9 cellular contexts compared by ENCODE assay signal in genomic region chr15:40108061-40108854, GRCh38. TPM values are rescaled to one million over a fixed set of nuclear protein-coding genes. Genes with fewer than 3 reads are reported as not detected.
DNase-seq lines count a peak whose midpoint lies in the region; ATAC-seq, FAIRE-seq and TF ChIP-seq lines count a peak whose summit lies in the region.
"Had no signal": no experiment of that assay in that cellular context is flagged by ENCODE, and none has a peak within 500 bp of the region (broad histone marks: within the 10 kb centered on the region; RNA-seq: fewer than 3 reads in every experiment).

No MANE protein-coding gene starts in this region.

- peaks cover 16% of the 10 kb centered on the region for H3K27me3 Mint-ChIP-seq in astrocyte (ENCODE audit: low read depth, unreplicated experiment)

- H3K4me1 ChIP-seq in IMR-90 (ENCODE audit: control insufficient read depth, insufficient read depth, low read length) (peaks cover 26% of the 10 kb centered on the region), astrocyte (ENCODE audit: insufficient read depth, low read length) (peaks cover 40% of the 10 kb centered on the region), iPS-18a (ENCODE audit: control insufficient read depth, low read depth, low read length) (peaks cover 54% of the 10 kb centered on the region), skeletal muscle satellite cell (ENCODE audit: control insufficient read depth, insufficient read depth, low read length) (peaks cover 48% of the 10 kb centered on the region)

- no peak for TF ChIP-seq CTCF in IMR-90 (conservative IDR thresholded peaks at IDR 0.05; ENCODE audit: low read depth, low read length)
- TF ChIP-seq CTCF in astrocyte (IDR thresholded peaks at IDR 0.05; ENCODE audit: insufficient read depth, low read depth, low read length), result no peak

- CTCF ChIA-PET in IMR-90 (lab: Yijun Ruan, JAX), result interaction anchor here (1.2 kb wide), 1 partner anchor 62 kb away, joined by 9 read pairs; no protein-coding TSS in a partner anchor

- POLR2A ChIA-PET in IMR-90 (lab: Charles Lee; ENCODE audit: unreplicated experiment), result interaction anchor here (0.6 to 1.5 kb wide), 2 partner anchors 26 to 53 kb away, joined by 3 read pairs; no protein-coding TSS in a partner anchor

- H3K23ac ChIP-seq in IMR-90 (ENCODE audit: low read depth, low read length), result peak overlapping the region; percentile 66; the same call in 1 of the 2 replicates

- peak overlapping the region; percentile 95 for H3K4me3 Mint-ChIP-seq in astrocyte (ENCODE audit: unreplicated experiment)

- no peak for TF ChIP-seq RAD21 in IMR-90 (IDR thresholded peaks at IDR 0.05; ENCODE audit: low read length)

- FAIRE-seq in astrocyte (lab: Jason Lieb, UNC), result no peak

- peak overlapping the region; percentile 86 for H3K14ac ChIP-seq in IMR-90 (replicated peaks; ENCODE audit: low read depth, low read length)

- peak; percentile 5 for ATAC-seq in IMR-90 (ENCODE audit: low read depth)
- ATAC-seq in HG02623 (IDR thresholded peaks at IDR 0.05; ENCODE audit: unreplicated experiment), result no peak

- peak; percentile 55 for TF ChIP-seq POLR2A in IMR-90 (IDR thresholded peaks at IDR 0.05; ENCODE audit: low read depth, low read length)

- peaks cover 39% of the 10 kb centered on the region for H3K9me1 ChIP-seq in IMR-90 (ENCODE audit: insufficient read depth, low read length)

- H3K4me3 ChIP-seq in IMR-90 (ENCODE audit: insufficient read depth, low read depth, low read length) (peak overlapping the region; percentile 63), astrocyte (ENCODE audit: insufficient read depth, low read depth, low read length) (peak overlapping the region; percentile 75), iPS-18a (ENCODE audit: low read length) (peak overlapping the region; percentile 85), skeletal muscle satellite cell (ENCODE audit: low read length) (peak overlapping the region; percentile 77)

- intact Hi-C loops in IMR-90 (cut with micrococcal nuclease), result loop anchor here (2.0 to 10.0 kb wide), 3 partner anchors 63 to 323 kb away; partner anchors contain the start of gene FSIP1

- no peak overlapping the region; the same call in 1 of the 2 replicates for H3K27ac ChIP-seq in IMR-90 (ENCODE audit: insufficient read depth, low read length)
- H3K27ac ChIP-seq in astrocyte (ENCODE audit: low read depth, low read length), result peak overlapping the region; percentile 60
- H3K27ac ChIP-seq in iPS-18a (ENCODE audit: low read length), result no peak overlapping the region
- H3K27ac ChIP-seq: epithelial cell of prostate had no signal

- peak overlapping the region; percentile 72 for H3K27ac Mint-ChIP-seq in astrocyte (ENCODE audit: unreplicated experiment)

- H3K9me3 ChIP-seq in IMR-90 (ENCODE audit: control insufficient read depth, insufficient read depth, low read length) (no peaks in the 10 kb centered on the region), astrocyte (ENCODE audit: insufficient read depth, low read depth, low read length) (no peaks in the 10 kb centered on the region), iPS-18a (ENCODE audit: control insufficient read depth, low read depth, low read length) (no peaks in the 10 kb centered on the region), skeletal muscle satellite cell (replicated peaks; ENCODE audit: low read length) (no peaks in the 10 kb centered on the region)

- 0% methylated on average over 7 of the region's 47 CpGs; no CpG with 5 or more reads in 1 of the 2 experiments for WGBS in IMR-90 (ENCODE audit: extremely low coverage in 2 of 2, insufficient read length in 1 of 2), 2 experiments

- H3K79me2 ChIP-seq in astrocyte (ENCODE audit: insufficient read depth, low read length), result no peaks in the 10 kb centered on the region

- H3K79me1 ChIP-seq in IMR-90 (ENCODE audit: low read depth in 1 of 2, low read length in 2 of 2), result peaks cover 0 to 50% of the 10 kb centered on the region in 2 experiments; a peak in 3 of 4 replicates

- peak overlapping the region; percentile 84 for H2AK9ac ChIP-seq in IMR-90 (replicated peaks; ENCODE audit: low read depth, low read length, poor library complexity)

- no TSS peak for BruUV-seq in IMR-90 (replicated peaks; lab: Mats Ljungman, UMichigan)

- peak overlapping the region; percentile 73 for H3K4ac ChIP-seq in IMR-90 (ENCODE audit: low read depth, low read length)

- H3K18ac ChIP-seq in IMR-90 (ENCODE audit: low read depth, low read length), result no peak overlapping the region

- no peaks in the 10 kb centered on the region; the same call in 1 of the 2 replicates for H3K36me3 ChIP-seq in IMR-90 (ENCODE audit: control insufficient read depth, insufficient read depth, low read length)
- no peaks in the 10 kb centered on the region for H3K36me3 ChIP-seq in astrocyte (ENCODE audit: insufficient read depth, low read length)
- H3K36me3 ChIP-seq in iPS-18a (ENCODE audit: control insufficient read depth, low read depth, low read length), result no peaks in the 10 kb centered on the region
- H3K36me3 ChIP-seq in skeletal muscle satellite cell (ENCODE audit: insufficient read depth, low read length), result no peaks in the 10 kb centered on the region

- in situ Hi-C loops in IMR-90 (cut with MboI; ENCODE audit: low sequenced_read_pairs), result no loop called here

- peak overlapping the region in 1 of 2 experiments; percentile 35; a peak in 1 of 4 replicates for H4K8ac ChIP-seq in IMR-90 (ENCODE audit: low read depth in 2 of 2, low read length in 2 of 2)

- DNase-seq in NCI-H748 (lab: John Stamatoyannopoulos, UW; ENCODE audit: unreplicated experiment) (peak; percentile 24), NCI-H748 treated with DMSO at 0.1 percent for 48 hours (lab: John Stamatoyannopoulos, UW) (no peak), IMR-90 (peak; percentile 55), astrocyte (ENCODE audit: low read depth) (no peak), NCI-H1930 (lab: John Stamatoyannopoulos, UW) (no peak)

- dilution Hi-C loops in IMR-90 (cut with HindIII; ENCODE audit: low sequenced_read_pairs, unreplicated experiment), result no loop called here

- H2BK15ac ChIP-seq in IMR-90 (ENCODE audit: low read depth, low read length), result no peak overlapping the region

- H2AK5ac ChIP-seq in IMR-90 (ENCODE audit: low read depth, low read length), result peak overlapping the region; percentile 63

- peak overlapping the region; percentile 58; the same call in 1 of the 2 replicates for H2BK120ac ChIP-seq in IMR-90 (ENCODE audit: low read depth, low read length)

- H2BK5ac ChIP-seq in IMR-90 (ENCODE audit: low read depth, low read length, poor library complexity, severe bottlenecking), result no peak overlapping the region

- H2BK20ac ChIP-seq in IMR-90 (ENCODE audit: low read depth, low read length), result no peak overlapping the region

- H3K4me2 ChIP-seq in IMR-90 (ENCODE audit: low read depth, low read length), result peak overlapping the region; percentile 44
- peak overlapping the region; percentile 97 for H3K4me2 ChIP-seq in astrocyte (ENCODE audit: low read length)
- H3K4me2 ChIP-seq in skeletal muscle satellite cell (ENCODE audit: low read length), result peak overlapping the region; percentile 95

- H4K20me1 ChIP-seq in IMR-90 (ENCODE audit: insufficient read depth, low read length) (no peaks in the 10 kb centered on the region), astrocyte (ENCODE audit: insufficient read depth, low read length) (no peaks in the 10 kb centered on the region)

- H3K27me3 ChIP-seq in IMR-90 (ENCODE audit: control insufficient read depth, insufficient read depth, low read length) (peaks cover 10% of the 10 kb centered on the region), astrocyte (ENCODE audit: insufficient read depth, low read length) (peaks cover 8% of the 10 kb centered on the region), iPS-18a (ENCODE audit: control insufficient read depth, insufficient read depth, low read length) (peaks cover 16% of the 10 kb centered on the region), skeletal muscle satellite cell (ENCODE audit: control insufficient read depth, insufficient read depth, low read length) (peaks cover 26% of the 10 kb centered on the region)

- H2AFZ ChIP-seq in IMR-90 (replicated peaks; ENCODE audit: low read length, poor library complexity), result peak overlapping the region; percentile 94
- peak overlapping the region; percentile 87 for H2AFZ ChIP-seq in astrocyte (ENCODE audit: low read depth, low read length)

- H3K4me1 Mint-ChIP-seq in astrocyte (ENCODE audit: low read depth, unreplicated experiment), result peaks cover 34% of the 10 kb centered on the region

- H3K9me3 Mint-ChIP-seq in astrocyte (ENCODE audit: unreplicated experiment), result peaks cover 2% of the 10 kb centered on the region

- H4K5ac ChIP-seq in IMR-90 (ENCODE audit: low read depth, low read length), result no peak overlapping the region

- peak overlapping the region; percentile 36 for H3K9ac ChIP-seq in IMR-90 (ENCODE audit: low read depth, low read length)
- peak overlapping the region; percentile 84 for H3K9ac ChIP-seq in astrocyte (ENCODE audit: low read length)
- H3K9ac ChIP-seq in iPS-18a (ENCODE audit: low read length), result peak overlapping the region; percentile 69
- peak overlapping the region; percentile 75 for H3K9ac ChIP-seq in skeletal muscle satellite cell (ENCODE audit: low read depth, low read length)

- peaks cover 7% of the 10 kb centered on the region for H3K36me3 Mint-ChIP-seq in astrocyte (ENCODE audit: low read depth, unreplicated experiment)

- H4K91ac ChIP-seq in IMR-90 (ENCODE audit: insufficient read depth, low read depth, low read length), result 0 out of 2 replicates have a peak overlapping the region, but pooled peaks have one; percentile 16

- peak overlapping the region; percentile 14; the same call in 1 of the 2 replicates for H3K56ac ChIP-seq in IMR-90 (ENCODE audit: extremely low read depth, insufficient read depth, low read length)

TF ChIP-seq in IMR-90, 13 proteins besides CTCF, POLR2A, EP300 and RAD21 (continues in another document):
- no peak for TF ChIP-seq RFX5 (IDR thresholded peaks at IDR 0.05; ENCODE audit: low read depth, low read length)
- TF ChIP-seq BHLHE40 (IDR thresholded peaks at IDR 0.05; ENCODE audit: low read depth, low read length), result peak; percentile 62; the same call in 1 of the 2 replicates
- no peak for TF ChIP-seq MAFK (IDR thresholded peaks at IDR 0.05; ENCODE audit: low read depth, low read length)
- no peak for TF ChIP-seq NFE2L2 (IDR thresholded peaks at IDR 0.05; ENCODE audit: low read depth, low read length)
- TF ChIP-seq MXI1 (IDR thresholded peaks at IDR 0.05; ENCODE audit: borderline replicate concordance, low read depth, low read length), result no peak
- TF ChIP-seq CHD1 (IDR thresholded peaks at IDR 0.05; ENCODE audit: low read depth, low read length), result no peak

RNA-seq across cellular contexts. Expression of gene BMF, which starts 0.4 kb away (rescaled TPM):
- total RNA-seq in IMR-90 (2012; rRNA removed) (1.7 and 2.9 TPM in 2 replicates), astrocyte (31.0 and 31.8 TPM in 2 replicates)
- 2.4 and 2.8 TPM in 2 replicates for polyA plus RNA-seq in IMR-90 (2012; rRNA removed)
- polyA plus RNA-seq in IMR-90 (2012; cell fraction: cytosol; rRNA removed), result 0.80 and 1.8 TPM in 2 replicates
- 6.6 and 11.7 TPM in 2 replicates for polyA plus RNA-seq in IMR-90 (2012; cell fraction: nucleus; rRNA removed; ENCODE audit: low replicate concordance)
- total RNA-seq in skeletal muscle satellite cell (2012; rRNA removed), result under 0.01 and 0.44 TPM in 2 replicates

RNA-seq across cellular contexts. Expression of gene BUB1B, which starts 52.6 kb away (rescaled TPM):
- total RNA-seq in IMR-90 (2012; rRNA removed) (24.7 and 31.9 TPM in 2 replicates), astrocyte (3.2 and 5.2 TPM in 2 replicates)
- polyA plus RNA-seq in IMR-90 (2012; rRNA removed), result 13.6 and 15.6 TPM in 2 replicates
- polyA plus RNA-seq in IMR-90 (2012; cell fraction: cytosol; rRNA removed), result 2.7 and 7.3 TPM in 2 replicates
- polyA plus RNA-seq in IMR-90 (2012; cell fraction: nucleus; rRNA removed; ENCODE audit: low replicate concordance), result 6.6 and 28.4 TPM in 2 replicates
- 15.7 and 22.1 TPM in 2 replicates for total RNA-seq in skeletal muscle satellite cell (2012; rRNA removed)

Comparison
In these comparisons a context has a peak if more than half of its experiments do, and no peak if none do; other contexts are left out.
1. DNase-seq: peak in NCI-H748 (single experiment) and IMR-90 (single experiment); none in NCI-H748 treated with DMSO at 0.1 percent for 48 hours (single experiment), astrocyte (single experiment) and NCI-H1930 (0 of 2).
2. H3K4me2 ChIP-seq: peak in every context shown above with its lines; median percentile 97 in astrocyte; 95 in skeletal muscle satellite cell; 44 in IMR-90.
3. Peak in every context shown above with its lines, with median percentiles within 50 percentile points of each other: H3K4me3 ChIP-seq and H3K9ac ChIP-seq.